Comparison of ENCODE assay signal across 8 cellular contexts in the genomic region with DNA sequence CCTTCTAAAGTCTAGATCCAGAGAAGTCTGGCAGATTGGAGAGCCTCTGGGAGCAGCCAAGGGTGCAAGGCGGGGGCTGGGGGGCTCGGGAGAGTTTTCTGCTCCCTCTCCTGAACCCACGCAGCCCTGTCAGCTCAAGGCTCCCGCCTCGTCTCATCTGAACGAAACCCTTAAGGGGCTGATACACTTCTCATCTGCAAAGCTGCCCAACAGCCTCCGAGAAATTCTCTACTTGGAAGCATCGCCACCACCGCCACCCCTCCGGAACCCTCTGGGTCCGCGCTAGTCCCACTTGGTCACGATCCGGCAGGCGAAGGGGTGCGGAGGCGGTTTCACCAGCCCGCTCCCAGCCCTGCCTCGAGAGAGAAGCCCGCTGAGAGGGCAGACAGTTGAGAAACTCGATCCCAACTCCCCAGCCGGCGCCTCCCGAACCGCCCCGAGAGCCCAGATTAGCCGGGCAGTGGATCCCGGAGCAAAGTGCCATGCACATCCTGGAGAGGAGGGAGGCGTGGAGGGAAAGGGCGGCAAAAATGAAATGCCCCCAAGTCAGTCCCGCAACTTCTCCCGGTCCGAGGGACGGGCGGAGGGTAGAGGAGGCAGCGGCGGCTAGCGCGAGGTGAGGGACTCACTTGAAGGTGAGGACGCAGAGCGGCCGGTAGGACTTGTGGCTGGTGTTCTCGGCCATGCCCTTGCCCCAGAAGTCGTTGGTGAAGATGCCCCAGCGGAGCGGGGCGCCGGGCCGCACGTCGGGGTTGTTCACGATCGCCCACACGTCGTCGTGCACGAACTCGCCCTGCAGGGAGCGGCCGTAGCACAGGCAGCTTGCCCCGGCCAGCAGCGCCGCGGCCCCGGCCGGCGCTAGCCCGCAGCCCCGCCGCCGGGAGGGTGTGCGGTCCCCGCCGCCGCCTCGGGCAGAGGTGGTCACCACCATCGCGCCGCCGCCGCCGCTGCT. TPM values are rescaled to one million over a fixed set of nuclear protein-coding genes. Genes with fewer than 3 reads are reported as not detected.
DNase-seq lines count a peak whose midpoint lies in the region; ATAC-seq and TF ChIP-seq lines count a peak whose summit lies in the region.

No MANE protein-coding gene starts in this region.

- peaks cover 6% of the 10 kb centered on the region for H3K9me3 ChIP-seq in OCI-LY3 (ENCODE audit: insufficient read depth, low read length)
- H3K9me3 ChIP-seq in mucosa of descending colon, result no peaks in the 10 kb centered on the region

- H3K9ac ChIP-seq in OCI-LY3 (ENCODE audit: low read length), result peak overlapping the region; percentile 59

- H3K9me3 Mint-ChIP-seq in endothelial cell (ENCODE audit: unreplicated experiment), result no peaks in the 10 kb centered on the region
- no peaks in the 10 kb centered on the region for H3K9me3 Mint-ChIP-seq in effector memory CD8-positive, alpha-beta T cell

- H3K36me3 ChIP-seq in OCI-LY3 (replicated peaks; ENCODE audit: low read depth, low read length) (peaks cover 6% of the 10 kb centered on the region), mucosa of descending colon (ENCODE audit: low read depth) (no peaks in the 10 kb centered on the region)

- H3K79me2 ChIP-seq in OCI-LY3 (ENCODE audit: low read length), result no peaks in the 10 kb centered on the region

- ATAC-seq in GM18505 (IDR thresholded peaks at IDR 0.05; ENCODE audit: unreplicated experiment), result peak; percentile 13
- ATAC-seq in HG02610 (IDR thresholded peaks at IDR 0.05; ENCODE audit: unreplicated experiment), result peak; percentile 15
- peak; percentile 47 for ATAC-seq in mucosa of descending colon
- ATAC-seq in GM19328 (IDR thresholded peaks at IDR 0.05; ENCODE audit: unreplicated experiment), result no peak
- ATAC-seq in effector memory CD8-positive, alpha-beta T cell (replicated peaks), result no peak

- H3K27me3 ChIP-seq in OCI-LY3 (ENCODE audit: low read depth, low read length), result no peaks in the 10 kb centered on the region

- peak overlapping the region; percentile 73 for H3K4me3 ChIP-seq in OCI-LY3 (ENCODE audit: low read length)
- peak overlapping the region; percentile 13 for H3K4me3 ChIP-seq in mucosa of descending colon

- no peak for TF ChIP-seq CTCF in OCI-LY3 (IDR thresholded peaks at IDR 0.05; ENCODE audit: low read depth, low read length)
- no peak for TF ChIP-seq CTCF in endothelial cell (IDR thresholded peaks at IDR 0.05; ENCODE audit: unreplicated experiment)
- TF ChIP-seq CTCF in mucosa of descending colon (IDR thresholded peaks at IDR 0.05), result no peak

- peak overlapping the region; percentile 79 for H2AFZ ChIP-seq in OCI-LY3 (ENCODE audit: low read depth, low read length)

- peak; percentile 35 for DNase-seq in endothelial cell (ENCODE audit: low spot score)
- DNase-seq in mucosa of descending colon, result peak; percentile 6 to 54 (median 31)
- DNase-seq in ureter (ENCODE audit: low spot score), result peak; percentile 54
- DNase-seq in effector memory CD8-positive, alpha-beta T cell, result no peak

- H3K36me3 Mint-ChIP-seq in endothelial cell (ENCODE audit: low read depth, unreplicated experiment), result no peaks in the 10 kb centered on the region
- H3K36me3 Mint-ChIP-seq in effector memory CD8-positive, alpha-beta T cell (ENCODE audit: insufficient read depth), result no peaks in the 10 kb centered on the region

- peak overlapping the region; percentile 91 for H3K27ac ChIP-seq in OCI-LY3 (ENCODE audit: low read length)

- H3K27me3 Mint-ChIP-seq in endothelial cell (ENCODE audit: unreplicated experiment), result peaks cover 5% of the 10 kb centered on the region
- H3K27me3 Mint-ChIP-seq in effector memory CD8-positive, alpha-beta T cell, result peaks cover 8 to 32% of the 10 kb centered on the region in 2 donors

- peaks cover 3% of the 10 kb centered on the region for H3K4me1 Mint-ChIP-seq in endothelial cell (ENCODE audit: unreplicated experiment)
- no peaks in the 10 kb centered on the region for H3K4me1 Mint-ChIP-seq in effector memory CD8-positive, alpha-beta T cell (ENCODE audit: low read depth in 2 of 2)

- TF ChIP-seq POLR2A in GM18505 (IDR thresholded peaks at IDR 0.05; ENCODE audit: borderline replicate concordance, extremely low read depth, insufficient read depth, insufficient read length), result no peak

- peak overlapping the region; percentile 91 for H3K4me3 Mint-ChIP-seq in endothelial cell (ENCODE audit: unreplicated experiment)
- peak overlapping the region in 1 of 2 donors; percentile 27 for H3K4me3 Mint-ChIP-seq in effector memory CD8-positive, alpha-beta T cell

- H3K4me2 ChIP-seq in OCI-LY3 (ENCODE audit: low read length), result peak overlapping the region; percentile 86

- no peaks in the 10 kb centered on the region for H4K20me1 ChIP-seq in OCI-LY3 (ENCODE audit: insufficient read depth, low read length)

- intact Hi-C loops in mucosa of descending colon (cut with DNase I, micrococcal nuclease), result no loop called here

- peaks cover 45% of the 10 kb centered on the region for H3K4me1 ChIP-seq in OCI-LY3 (ENCODE audit: low read length)
- no peaks in the 10 kb centered on the region for H3K4me1 ChIP-seq in mucosa of descending colon (ENCODE audit: low read depth)

- no peak overlapping the region for H3K27ac Mint-ChIP-seq in endothelial cell (ENCODE audit: unreplicated experiment)
- H3K27ac Mint-ChIP-seq in effector memory CD8-positive, alpha-beta T cell, result no peak overlapping the region

RNA-seq across cellular contexts. Expression of a gene that starts 0.6 kb away (rescaled TPM):
- total RNA-seq in endothelial cell (ENCODE audit: unreplicated experiment) (0.95 TPM), mucosa of descending colon (10 to 100 TPM in 2 of 3 donors, 1 to 10 TPM in 1; 2.5 to 49.1 (median 10.5) TPM), ureter (48.3 TPM)

Comparison
In these comparisons a context has a peak if more than half of its experiments do, and no peak if none do; other contexts are left out.
1. ATAC-seq: peak in GM18505 (single experiment), HG02610 (single experiment) and mucosa of descending colon (single experiment); none in GM19328 (single experiment) and effector memory CD8-positive, alpha-beta T cell (single experiment).
2. DNase-seq: peak in endothelial cell (single experiment), mucosa of descending colon (3 of 3) and ureter (single experiment); none in effector memory CD8-positive, alpha-beta T cell (0 of 3).